Comparison of ENCODE assay signal across 8 cellular contexts in genomic region chr6:2877057-2877882, GRCh38. TPM values are rescaled to one million over a fixed set of nuclear protein-coding genes. Genes with fewer than 3 reads are reported as not detected.
A peak's percentile ranks its signal among the peaks of the same experiment; 100 is the strongest.
DNase-seq lines count a peak whose midpoint lies in the region; ATAC-seq and TF ChIP-seq lines count a peak whose summit lies in the region.

No MANE protein-coding gene starts in this region.

- no peaks in the 10 kb centered on the region for H3K9me3 ChIP-seq in mesodermal cell (ENCODE audit: control insufficient read depth, low read length)
- no peaks in the 10 kb centered on the region for H3K9me3 ChIP-seq in vagina

- peaks cover 89% of the 10 kb centered on the region for H3K4me1 Mint-ChIP-seq in stimulated activated naive CD8-positive, alpha-beta T cell treated with anti-CD3 and anti-CD28 coated beads, Interleukin-15, Interleukin-2, amounts not matched to agents 100 ng/mL and 50 ng/mL, for 24 hours (ENCODE audit: low read depth)
- H3K4me1 Mint-ChIP-seq in central memory CD8-positive, alpha-beta T cell = peaks cover 74% of the 10 kb centered on the region

- peaks cover 14% of the 10 kb centered on the region for H3K36me3 Mint-ChIP-seq in stimulated activated naive CD8-positive, alpha-beta T cell treated with anti-CD3 and anti-CD28 coated beads, Interleukin-15, Interleukin-2, amounts not matched to agents 100 ng/mL and 50 ng/mL, for 24 hours (ENCODE audit: low read depth)
- H3K36me3 Mint-ChIP-seq in central memory CD8-positive, alpha-beta T cell (ENCODE audit: insufficient read depth) = peaks cover 7% of the 10 kb centered on the region

- peaks cover 2% of the 10 kb centered on the region for H3K9me3 Mint-ChIP-seq in stimulated activated naive CD8-positive, alpha-beta T cell treated with anti-CD3 and anti-CD28 coated beads, Interleukin-15, Interleukin-2, amounts not matched to agents 100 ng/mL and 50 ng/mL, for 24 hours
- H3K9me3 Mint-ChIP-seq in central memory CD8-positive, alpha-beta T cell = no peaks in the 10 kb centered on the region

- peak overlapping the region; percentile 96 for H3K27ac Mint-ChIP-seq in stimulated activated naive CD8-positive, alpha-beta T cell treated with anti-CD3 and anti-CD28 coated beads, Interleukin-15, Interleukin-2, amounts not matched to agents 100 ng/mL and 50 ng/mL, for 24 hours
- H3K27ac Mint-ChIP-seq in central memory CD8-positive, alpha-beta T cell (ENCODE audit: low read depth) = peak overlapping the region; percentile 94

- no peaks in the 10 kb centered on the region for H3K27me3 ChIP-seq in vagina

- DNase-seq in stimulated activated naive CD8-positive, alpha-beta T cell treated with anti-CD3 and anti-CD28 coated beads, Interleukin-15, Interleukin-2, amounts not matched to agents 100 U/mL and 50 U/mL, for 24 hours = no peak
- no peak for DNase-seq in central memory CD8-positive, alpha-beta T cell (ENCODE audit: low spot score in 2 of 2)
- DNase-seq in vagina (ENCODE audit: extremely low spot score in 2 of 2) (no peak), SIG-M5 (lab: John Stamatoyannopoulos, UW) (no peak), T1000 (lab: John Stamatoyannopoulos, UW) (no peak)
- no peak for DNase-seq in stimulated activated CD8-positive, alpha-beta memory T cell treated with anti-CD3 and anti-CD28 coated beads, Interleukin-4, amount 100 ng/mL, for 48 hours

- H3K4me1 ChIP-seq in mesodermal cell (ENCODE audit: control insufficient read depth, insufficient read depth, low read length, poor library complexity, severe bottlenecking) (peaks cover 31% of the 10 kb centered on the region), vagina (peaks cover 25% of the 10 kb centered on the region)

- no peaks in the 10 kb centered on the region for H3K27me3 Mint-ChIP-seq in stimulated activated naive CD8-positive, alpha-beta T cell treated with anti-CD3 and anti-CD28 coated beads, Interleukin-15, Interleukin-2, amounts not matched to agents 100 ng/mL and 50 ng/mL, for 24 hours
- no peaks in the 10 kb centered on the region for H3K27me3 Mint-ChIP-seq in central memory CD8-positive, alpha-beta T cell

- intact Hi-C loops in vagina (cut with DNase I) = no loop called here

- no peak for ATAC-seq in stimulated activated naive CD8-positive, alpha-beta T cell treated with anti-CD3 and anti-CD28 coated beads, Interleukin-15, Interleukin-2, amounts not matched to agents 100 U/mL and 50 U/mL, for 24 hours
- ATAC-seq in central memory CD8-positive, alpha-beta T cell (replicated peaks; ENCODE audit: extremely low read depth, poor library complexity, severe bottlenecking) = no peak

- TF ChIP-seq CTCF in vagina (IDR thresholded peaks at IDR 0.05) = no peak

- peak overlapping the region; percentile 93 for H3K27ac ChIP-seq in mesodermal cell (ENCODE audit: low read depth, low read length, severe bottlenecking)
- H3K27ac ChIP-seq in vagina = peak overlapping the region; percentile 64

- H3K36me3 ChIP-seq in mesodermal cell (ENCODE audit: control insufficient read depth, insufficient read depth, low read length) = no peaks in the 10 kb centered on the region
- no peaks in the 10 kb centered on the region for H3K36me3 ChIP-seq in vagina

- peak overlapping the region; percentile 3 for H3K4me3 Mint-ChIP-seq in stimulated activated naive CD8-positive, alpha-beta T cell treated with anti-CD3 and anti-CD28 coated beads, Interleukin-15, Interleukin-2, amounts not matched to agents 100 ng/mL and 50 ng/mL, for 24 hours
- peak overlapping the region; percentile 94 for H3K4me3 Mint-ChIP-seq in central memory CD8-positive, alpha-beta T cell

- TF ChIP-seq POLR2A in vagina (IDR thresholded peaks at IDR 0.05) = no peak

- 51 to 58% methylated on average over 8 to 11 of the region's 13 CpGs for WGBS in mesodermal cell (ENCODE audit: insufficient coverage in 2 of 2), 2 experiments

- H3K4me3 ChIP-seq in mesodermal cell (ENCODE audit: extremely low read depth, insufficient read depth, low read length, poor library complexity, severe bottlenecking) (peak overlapping the region; percentile 1), vagina (peak overlapping the region in 1 of 2 donors; percentile 61)

RNA-seq across cellular contexts. Expression of gene SERPINB9, which starts 25.8 kb away (rescaled TPM):
- 66.1 TPM for polyA plus RNA-seq in mesodermal cell (2013, experiment 1 of 2)
- polyA plus RNA-seq in mesodermal cell (2013, experiment 2 of 2) = 65.9 TPM
- total RNA-seq in vagina = 6.9 TPM

RNA-seq across cellular contexts. Expression of gene SERPINB1, which starts 35.6 kb away (rescaled TPM):
- polyA plus RNA-seq in mesodermal cell (2013, experiment 1 of 2) = 26.2 TPM
- polyA plus RNA-seq in mesodermal cell (2013, experiment 2 of 2) = 29.6 TPM
- 38.1 TPM for total RNA-seq in vagina
